ENCODE assay signal across 8 cellular contexts in the genomic region with DNA sequence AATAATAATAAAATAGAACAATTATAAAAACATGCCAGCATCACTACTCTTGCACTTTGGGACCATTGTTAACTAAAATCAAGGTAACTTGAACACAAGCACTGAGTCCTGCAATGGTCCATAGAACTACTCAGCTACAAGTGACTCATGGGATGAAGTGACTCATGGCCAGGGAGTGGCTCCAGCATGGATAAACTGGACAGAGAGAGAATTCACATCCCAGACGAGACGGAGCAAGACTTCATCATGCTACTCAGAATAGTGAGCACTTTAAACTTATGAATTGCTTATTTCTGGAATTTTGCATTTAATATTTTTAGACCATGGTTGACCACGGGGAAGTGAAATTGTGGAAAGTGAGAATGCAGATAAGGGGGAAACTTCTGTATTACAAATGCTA. TPM values are rescaled to one million over a fixed set of nuclear protein-coding genes. Genes with fewer than 3 reads are reported as not detected.
DNase-seq lines count a peak whose midpoint lies in the region; ATAC-seq, FAIRE-seq and TF ChIP-seq lines count a peak whose summit lies in the region.
"Not testable (repeated sequence)": the region's sequence is repeated elsewhere in the genome, so short reads cannot be mapped to it uniquely, and the experiment has no call there.

No MANE protein-coding gene starts in this region.

- not testable (repeated sequence) for H3K9ac ChIP-seq in IMR-90 (ENCODE audit: low read depth, low read length); adipocyte (ENCODE audit: low read length)

- ATAC-seq in A549 (peak; percentile 98 to 99), IMR-90 (ENCODE audit: low read depth) (peak; percentile 97), Panc1 (peak; percentile 71; the same call in 1 of the 2 replicates), right cardiac atrium (peak; percentile 41 to 70), pancreas (peak in 2 of 4 donors; percentile 43 to 67)

- DNase-seq in A549 (ENCODE audit: low read depth in 1 of 2, low spot score in 1 of 2) (peak in 1 of 2 experiments; percentile 52), EH (ENCODE audit: low read depth) (peak; percentile 65), IMR-90 (peak; percentile 67), adipocyte (ENCODE audit: low read depth) (peak; percentile 33), right cardiac atrium (peak in 1 of 3 donors; percentile 27)
- DNase-seq in Panc1 (ENCODE audit: low read depth, low spot score); pancreas: not testable (repeated sequence)

- H3K79me1 ChIP-seq in IMR-90 (ENCODE audit: low read depth in 1 of 2, low read length in 2 of 2) = not testable (repeated sequence)

- not testable (repeated sequence) for H2AK5ac ChIP-seq in IMR-90 (ENCODE audit: low read depth, low read length)

- not testable (repeated sequence) for H3K9me3 ChIP-seq in A549; IMR-90 (ENCODE audit: control insufficient read depth, insufficient read depth, low read length); Panc1 (ENCODE audit: control insufficient read depth, insufficient read depth, low read depth, low read length); adipocyte (ENCODE audit: control insufficient read depth, low read length); right cardiac atrium (ENCODE audit: control insufficient read depth, low read length); pancreas

- not testable (repeated sequence) for H3K14ac ChIP-seq in IMR-90 (replicated peaks; ENCODE audit: low read depth, low read length)

- not testable (repeated sequence) for H3K9me3 Mint-ChIP-seq in dendritic cell treated with granulocyte-macrophage colony-stimulating factor and Interleukin-4, amounts not matched to agents 40 ng/mL and 50 ng/mL, for 4 days

- H2BK20ac ChIP-seq in IMR-90 (ENCODE audit: low read depth, low read length) = not testable (repeated sequence)

- H3K27ac ChIP-seq in A549; IMR-90 (ENCODE audit: insufficient read depth, low read length); Panc1 (ENCODE audit: low read length); right cardiac atrium (ENCODE audit: low read length); pancreas: not testable (repeated sequence)

- H3K36me3 Mint-ChIP-seq in dendritic cell treated with granulocyte-macrophage colony-stimulating factor and Interleukin-4, amounts not matched to agents 40 ng/mL and 50 ng/mL, for 4 days (ENCODE audit: low read depth) = not testable (repeated sequence)

- POLR2A ChIA-PET in A549 (lab: Yijun Ruan, JAX); IMR-90 (lab: Charles Lee; ENCODE audit: unreplicated experiment); Panc1 (lab: Charles Lee): not testable (repeated sequence)

- TF ChIP-seq RAD21 in A549 (conservative IDR thresholded peaks at IDR 0.05 in 1 of 2, IDR thresholded peaks at IDR 0.05 in 1 of 2); IMR-90 (IDR thresholded peaks at IDR 0.05; ENCODE audit: low read length): not testable (repeated sequence)

- H4K91ac ChIP-seq in IMR-90 (ENCODE audit: insufficient read depth, low read depth, low read length) = not testable (repeated sequence)

- intact Hi-C loops in IMR-90 (cut with micrococcal nuclease); pancreas (cut with DNase I): not testable (repeated sequence)
- intact Hi-C loops in Panc1 (cut with micrococcal nuclease; ENCODE audit: unreplicated experiment) = loop anchor here (5.0 kb wide), 1 partner anchor 200 kb away; no protein-coding TSS in a partner anchor
- intact Hi-C loops in dendritic cell treated with granulocyte-macrophage colony-stimulating factor and Interleukin-4, amounts not matched to agents 40 ng/mL and 50 ng/mL, for 4 days (cut with micrococcal nuclease) = loop anchor here (5.0 to 10.0 kb wide), 2 partner anchors 75 to 347 kb away; no protein-coding TSS in a partner anchor
- intact Hi-C loops in right cardiac atrium (cut with DNase I) = loop anchor here in 1 of 4 donors (10.0 kb wide), 1 partner anchor 203 kb away; no protein-coding TSS in a partner anchor

- H3K4me2 ChIP-seq in A549 = peak overlapping the region; percentile 44
- H3K4me2 ChIP-seq in IMR-90 (ENCODE audit: low read depth, low read length) = not testable (repeated sequence)

- H4K5ac ChIP-seq in IMR-90 (ENCODE audit: low read depth, low read length) = not testable (repeated sequence)

- TF ChIP-seq CTCF in A549 (IDR thresholded peaks at IDR 0.05); IMR-90 (conservative IDR thresholded peaks at IDR 0.05; ENCODE audit: low read depth, low read length); Panc1 (IDR thresholded peaks at IDR 0.05); pancreas (IDR thresholded peaks at IDR 0.05): not testable (repeated sequence)

- in situ Hi-C loops in IMR-90 (cut with MboI; ENCODE audit: low sequenced_read_pairs); Panc1 (cut with HindIII; ENCODE audit: low pct_unique_long_range_greater_than_20kb, low sequenced_read_pairs): not testable (repeated sequence)

- not testable (repeated sequence) for H2AFZ ChIP-seq in IMR-90 (replicated peaks; ENCODE audit: low read length, poor library complexity)

- not testable (repeated sequence) for H3K4me1 ChIP-seq in A549; IMR-90 (ENCODE audit: control insufficient read depth, insufficient read depth, low read length); Panc1 (ENCODE audit: control insufficient read depth, insufficient read depth, low read length); adipocyte (ENCODE audit: control insufficient read depth, insufficient read depth, low read length); right cardiac atrium (ENCODE audit: control insufficient read depth, insufficient read depth, low read length); pancreas

- not testable (repeated sequence) for H3K36me3 ChIP-seq in IMR-90 (ENCODE audit: control insufficient read depth, insufficient read depth, low read length); Panc1 (ENCODE audit: control insufficient read depth, insufficient read depth, low read length); adipocyte (ENCODE audit: control insufficient read depth, insufficient read depth, low read length, severe bottlenecking); pancreas

- TF ChIP-seq POLR2A in A549 (IDR thresholded peaks at IDR 0.05; ENCODE audit: low read length); IMR-90 (IDR thresholded peaks at IDR 0.05; ENCODE audit: low read depth, low read length): not testable (repeated sequence)

- H2BK15ac ChIP-seq in IMR-90 (ENCODE audit: low read depth, low read length) = not testable (repeated sequence)

- not testable (repeated sequence) for H3K4me3 ChIP-seq in A549; IMR-90 (ENCODE audit: insufficient read depth, low read depth, low read length); Panc1 (ENCODE audit: low read depth in 2 of 2, low read length in 2 of 2); adipocyte (ENCODE audit: low read length); right cardiac atrium (ENCODE audit: low read length); pancreas

- H3K23ac ChIP-seq in IMR-90 (ENCODE audit: low read depth, low read length) = not testable (repeated sequence)

- not testable (repeated sequence) for H2BK5ac ChIP-seq in IMR-90 (ENCODE audit: low read depth, low read length, poor library complexity, severe bottlenecking)

- H3K27ac Mint-ChIP-seq in dendritic cell treated with granulocyte-macrophage colony-stimulating factor and Interleukin-4, amounts not matched to agents 40 ng/mL and 50 ng/mL, for 4 days = not testable (repeated sequence)

- not testable (repeated sequence) for H3K18ac ChIP-seq in IMR-90 (ENCODE audit: low read depth, low read length)

- not testable (repeated sequence) for BruUV-seq in IMR-90 (replicated peaks; lab: Mats Ljungman, UMichigan); Panc1 (replicated peaks; lab: Mats Ljungman, UMichigan)

- 3% methylated on average over 3 of the region's 3 CpGs for WGBS in A549 (ENCODE audit: missing lambda C conversion rate)
- no CpG with 5 or more reads among the region's 3 CpGs for WGBS in IMR-90 (ENCODE audit: extremely low coverage in 2 of 2, insufficient read length in 1 of 2), 2 experiments
- WGBS in right cardiac atrium = 39% methylated on average over 3 of the region's 3 CpGs
- 46 to 54% methylated on average over 3 of the region's 3 CpGs for WGBS in pancreas, 2 donors

- not testable (repeated sequence) for H2BK120ac ChIP-seq in IMR-90 (ENCODE audit: low read depth, low read length)

- peak overlapping the region; percentile 32 for H3K4me3 Mint-ChIP-seq in dendritic cell treated with granulocyte-macrophage colony-stimulating factor and Interleukin-4, amounts not matched to agents 40 ng/mL and 50 ng/mL, for 4 days

- H4K8ac ChIP-seq in IMR-90 (ENCODE audit: low read depth in 2 of 2, low read length in 2 of 2) = not testable (repeated sequence)

- H3K27me3 ChIP-seq in IMR-90 (ENCODE audit: control insufficient read depth, insufficient read depth, low read length); Panc1 (ENCODE audit: control insufficient read depth, insufficient read depth, low read length); adipocyte (replicated peaks; ENCODE audit: control insufficient read depth, insufficient read depth, low read length); right cardiac atrium (ENCODE audit: control insufficient read depth, insufficient read depth); pancreas: not testable (repeated sequence)

- FAIRE-seq in A549 (lab: Jason Lieb, UNC) (peak; percentile 100), pancreas (lab: Jason Lieb, UNC) (peak; percentile 13)

- H2AK9ac ChIP-seq in IMR-90 (replicated peaks; ENCODE audit: low read depth, low read length, poor library complexity) = not testable (repeated sequence)

- not testable (repeated sequence) for H3K56ac ChIP-seq in IMR-90 (ENCODE audit: extremely low read depth, insufficient read depth, low read length)

- H3K9me1 ChIP-seq in IMR-90 (ENCODE audit: insufficient read depth, low read length) = not testable (repeated sequence)

- dilution Hi-C loops in IMR-90 (cut with HindIII; ENCODE audit: low sequenced_read_pairs, unreplicated experiment) = not testable (repeated sequence)

- not testable (repeated sequence) for H4K20me1 ChIP-seq in IMR-90 (ENCODE audit: insufficient read depth, low read length)

- H3K27me3 Mint-ChIP-seq in dendritic cell treated with granulocyte-macrophage colony-stimulating factor and Interleukin-4, amounts not matched to agents 40 ng/mL and 50 ng/mL, for 4 days = not testable (repeated sequence)

- not testable (repeated sequence) for TF ChIP-seq EP300 in A549 (IDR thresholded peaks at IDR 0.05)

- CTCF ChIA-PET in A549 (lab: Yijun Ruan, JAX) = interaction anchor here (0.6 to 1.3 kb wide), 3 partner anchors 180 to 438 kb away, joined by 4 to 7 read pairs (median 5); no protein-coding TSS in a partner anchor
- CTCF ChIA-PET in IMR-90 (lab: Yijun Ruan, JAX); Panc1 (lab: Charles Lee): not testable (repeated sequence)

- not testable (repeated sequence) for H3K4ac ChIP-seq in IMR-90 (ENCODE audit: low read depth, low read length)

- peaks cover 23% of the 10 kb centered on the region for H3K4me1 Mint-ChIP-seq in dendritic cell treated with granulocyte-macrophage colony-stimulating factor and Interleukin-4, amounts not matched to agents 40 ng/mL and 50 ng/mL, for 4 days (ENCODE audit: low read depth)

RNA-seq across cellular contexts. Expression of a gene that starts 15.6 kb away (rescaled TPM):
- polyA plus RNA-seq in A549 (2011; rRNA removed) = 24.2 and 24.8 TPM in 2 replicates
- 22.4 and 23.0 TPM in 2 replicates for polyA plus RNA-seq in A549 (2012; cell fraction: cytosol; rRNA removed)
- polyA plus RNA-seq in A549 (2012; cell fraction: nucleus; rRNA removed) = 15.6 and 20.6 TPM in 2 replicates
- 14.3 to 18.4 TPM (median 14.9 TPM) in 3 replicates for polyA plus RNA-seq in A549 (2017; fragmentation: RNase III; extraction: RNeasy Plus Mini Kit Qiagen cat#74134 plus additional on column Dnase treatment)
- 13.4 and 17.9 TPM in 2 replicates for polyA minus RNA-seq in A549 (2011; rRNA and poly(A)+ RNA removed)
- total RNA-seq in IMR-90 (2012; rRNA removed) = 9.7 and 11.1 TPM in 2 replicates
- 10.3 and 13.2 TPM in 2 replicates for polyA plus RNA-seq in IMR-90 (2012; rRNA removed)
- polyA plus RNA-seq in IMR-90 (2012; cell fraction: cytosol; rRNA removed) = 2.6 and 7.7 TPM in 2 replicates
- polyA plus RNA-seq in IMR-90 (2012; cell fraction: nucleus; rRNA removed; ENCODE audit: low replicate concordance) = 2.8 and 10.5 TPM in 2 replicates
- 7.1 TPM for total RNA-seq in Panc1 (2021; ENCODE audit: unreplicated experiment)
- polyA plus RNA-seq in Panc1 (2012; ENCODE audit: insufficient read length) = 3.3 TPM
- total RNA-seq in right cardiac atrium = 1 to 10 TPM; 2.8 to 7.4 (median 4.7) TPM
- 6.4 TPM for polyA plus RNA-seq in right cardiac atrium
- 1 to 10 TPM in 4 of 6 donors, under 1 TPM in 2; 0.69 to 2.7 (median 1.5) TPM for total RNA-seq in pancreas
- polyA plus RNA-seq in pancreas = 1 to 10 TPM; 2.7 to 3.1 TPM
